Comparison of ENCODE assay signal across 29 cellular contexts in the genomic region with DNA sequence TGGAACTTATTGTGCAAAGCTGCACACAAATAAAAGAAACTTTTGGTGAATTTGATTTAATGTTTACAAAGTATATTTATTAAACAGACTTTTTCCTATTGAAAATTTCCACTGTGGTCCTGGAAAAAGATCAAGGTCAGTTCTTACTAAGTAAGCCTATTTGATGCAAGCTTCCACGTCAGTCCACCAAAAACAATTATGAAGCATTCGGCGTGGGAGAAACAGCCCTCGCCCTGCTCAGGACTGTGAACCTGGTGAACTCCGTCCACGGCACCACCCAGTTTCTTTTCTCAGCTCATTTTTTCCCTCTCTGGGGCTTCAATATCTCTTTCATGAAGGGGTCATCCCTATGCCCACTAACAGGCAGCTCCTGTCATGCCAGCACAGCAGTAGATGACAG.
"Had no signal": no experiment of that assay in that cellular context is flagged by ENCODE, and none has a peak within 500 bp of the region (broad histone marks: within the 10 kb centered on the region; RNA-seq: fewer than 3 reads in every experiment).

No MANE protein-coding gene starts in this region.

- H3K4me3 Mint-ChIP-seq: activated CD4-positive, alpha-beta T cell treated with anti-CD3 and anti-CD28 coated beads, Interleukin-2, amount 10 ng/mL, durations not matched to agents 24 days and 14 days; activated CD8-positive, alpha-beta T cell treated with anti-CD3 and anti-CD28 coated beads, Interleukin-2, amount 10 ng/mL, durations not matched to agents 7 days and 5 days; activated naive CD4-positive, alpha-beta T cell treated with anti-CD3 and anti-CD28 coated beads, Interleukin-2, amount 50 U/mL, for 24 hours; activated naive CD8-positive, alpha-beta T cell treated with anti-CD3 and anti-CD28 coated beads, Interleukin-2, amount 10 ng/mL, durations not matched to agents 7 days and 5 days; activated T-cell treated with anti-CD3 and anti-CD28 coated beads, Interleukin-2, amount 50 U/mL, for 24 hours; brain had no signal

- H3K4me3 ChIP-seq: MG63 had no signal

- H3K27me3 ChIP-seq: MG63 had no signal

- DNase-seq: activated CD4-positive, alpha-beta T cell treated with anti-CD3 and anti-CD28 coated beads, Interleukin-2, amount 10 ng/mL, durations not matched to agents 24 days and 14 days; activated CD4-positive, alpha-beta T cell treated with anti-CD3 and anti-CD28 coated beads, Interleukin-2, amount 50 U/mL, for 48 hours; activated CD8-positive, alpha-beta T cell treated with anti-CD3 and anti-CD28 coated beads, Interleukin-2, amount 10 ng/mL, durations not matched to agents 7 days and 5 days; activated gamma-delta T cell; activated naive CD4-positive, alpha-beta T cell treated with Interleukin-2 at 50 U/mL for 16 hours; activated naive CD8-positive, alpha-beta T cell treated with anti-CD3 and anti-CD28 coated beads, Interleukin-2, amount 10 ng/mL, durations not matched to agents 7 days and 5 days; activated T-cell treated with anti-CD3 and anti-CD28 coated beads, Interleukin-2, amount 50 U/mL, for 24 hours; Kasumi-1; KG1; MG63; NCI-H1048; NCI-H1105 treated with DMSO at 0.1 percent for 48 hours; NCI-H1436; NCI-H1694; NCI-H1930; NCI-H510A; NCI-H526; NCI-H748 treated with DMSO at 0.1 percent for 48 hours; NK-92 treated with Interleukin-12 subunit alpha and Interleukin-12 subunit beta, amount 100 ng/mL, for 24 hours; PC-3; SIG-M5; SW 1271; T-helper 1 cell; T-helper 2 cell; T-helper 9 cell had no signal

- H3K9me3 Mint-ChIP-seq: activated CD4-positive, alpha-beta T cell treated with anti-CD3 and anti-CD28 coated beads, Interleukin-2, amount 10 ng/mL, durations not matched to agents 24 days and 14 days; activated naive CD4-positive, alpha-beta T cell treated with anti-CD3 and anti-CD28 coated beads, Interleukin-2, amount 50 U/mL, for 24 hours; activated naive CD8-positive, alpha-beta T cell treated with anti-CD3 and anti-CD28 coated beads, Interleukin-2, amount 10 ng/mL, durations not matched to agents 7 days and 5 days; activated T-cell treated with anti-CD3 and anti-CD28 coated beads, Interleukin-2, amount 50 U/mL, for 24 hours; activated T-helper 2 cell treated with anti-CD3 and anti-CD28 coated beads, Interferon-gamma antibody, Interleukin-2, Interleukin-4, amounts not matched to agents 10 μg/mL and 5 μg/mL and 100 μg/mL, durations not matched to agents 14 hours and 24 hours and 36 hours had no signal

- H3K36me3 ChIP-seq: MG63 had no signal

- H3K4me1 Mint-ChIP-seq: activated CD4-positive, alpha-beta T cell treated with anti-CD3 and anti-CD28 coated beads, Interleukin-2, amount 10 ng/mL, durations not matched to agents 24 days and 14 days; activated naive CD4-positive, alpha-beta T cell treated with anti-CD3 and anti-CD28 coated beads, Interleukin-2, amount 50 U/mL, for 24 hours; activated naive CD8-positive, alpha-beta T cell treated with anti-CD3 and anti-CD28 coated beads, Interleukin-2, amount 10 ng/mL, durations not matched to agents 7 days and 5 days; brain had no signal

- H3K27ac Mint-ChIP-seq: activated CD4-positive, alpha-beta T cell treated with anti-CD3 and anti-CD28 coated beads, Interleukin-2, amount 10 ng/mL, durations not matched to agents 24 days and 14 days; activated CD8-positive, alpha-beta T cell treated with anti-CD3 and anti-CD28 coated beads, Interleukin-2, amount 10 ng/mL, durations not matched to agents 7 days and 5 days; activated naive CD8-positive, alpha-beta T cell treated with anti-CD3 and anti-CD28 coated beads, Interleukin-2, amount 10 ng/mL, durations not matched to agents 7 days and 5 days; activated T-cell treated with anti-CD3 and anti-CD28 coated beads, Interleukin-2, amount 50 U/mL, for 24 hours; activated T-helper 2 cell treated with anti-CD3 and anti-CD28 coated beads, Interferon-gamma antibody, Interleukin-2, Interleukin-4, amounts not matched to agents 10 μg/mL and 5 μg/mL and 100 μg/mL, durations not matched to agents 14 hours and 24 hours and 36 hours had no signal

- H3K27ac ChIP-seq: RWPE1 had no signal

- H3K9me3 ChIP-seq: MG63 had no signal

- H3K36me3 Mint-ChIP-seq: activated naive CD4-positive, alpha-beta T cell treated with anti-CD3 and anti-CD28 coated beads, Interleukin-2, amount 50 U/mL, for 24 hours; activated naive CD8-positive, alpha-beta T cell treated with anti-CD3 and anti-CD28 coated beads, Interleukin-2, amount 10 ng/mL, durations not matched to agents 7 days and 5 days; brain had no signal

- H3K27me3 Mint-ChIP-seq: activated CD4-positive, alpha-beta T cell treated with anti-CD3 and anti-CD28 coated beads, Interleukin-2, amount 10 ng/mL, durations not matched to agents 24 days and 14 days; activated naive CD4-positive, alpha-beta T cell treated with anti-CD3 and anti-CD28 coated beads, Interleukin-2, amount 50 U/mL, for 24 hours; activated T-cell treated with anti-CD3 and anti-CD28 coated beads, Interleukin-2, amount 50 U/mL, for 24 hours; brain had no signal
